Comparison of ENCODE assay signal across 20 cellular contexts in genomic region chr13:39402221-39402620, GRCh38.
"Had no signal": no experiment of that assay in that cellular context is flagged by ENCODE, and none has a peak within 500 bp of the region (broad histone marks: within the 10 kb centered on the region; RNA-seq: fewer than 3 reads in every experiment).

No MANE protein-coding gene starts in this region.

- H3K79me2 ChIP-seq: hepatocyte had no signal

- H3K9me3 Mint-ChIP-seq: natural killer cell treated with Interleukin-12 subunit alpha and Interleukin-12 subunit beta and Interleukin-15 and Interleukin-18, amount 100 ng/mL, for 72 hours; stimulated activated naive CD8-positive, alpha-beta T cell treated with anti-CD3 and anti-CD28 coated beads, Interleukin-15, amount 100 ng/mL, for 72 hours had no signal

- H3K27ac Mint-ChIP-seq: natural killer cell treated with Interleukin-12 subunit alpha and Interleukin-12 subunit beta and Interleukin-15 and Interleukin-18, amount 100 ng/mL, for 72 hours; stimulated activated naive CD8-positive, alpha-beta T cell treated with anti-CD3 and anti-CD28 coated beads, Interleukin-15, amount 100 ng/mL, for 72 hours had no signal

- H3K4me1 Mint-ChIP-seq: stimulated activated naive CD8-positive, alpha-beta T cell treated with anti-CD3 and anti-CD28 coated beads, Interleukin-15, amount 100 ng/mL, for 72 hours had no signal

- H3K27me3 Mint-ChIP-seq: natural killer cell treated with Interleukin-12 subunit alpha and Interleukin-12 subunit beta and Interleukin-15 and Interleukin-18, amount 100 ng/mL, for 72 hours had no signal

- H3K4me2 ChIP-seq: hepatocyte, smooth muscle cell had no signal

- H3K36me3 Mint-ChIP-seq: natural killer cell treated with Interleukin-12 subunit alpha and Interleukin-12 subunit beta and Interleukin-15 and Interleukin-18, amount 100 ng/mL, for 72 hours had no signal

- H2AFZ ChIP-seq: hepatocyte had no signal

- H3K4me3 ChIP-seq: coronary artery, esophagus muscularis mucosa, gastroesophageal sphincter, heart left ventricle, hepatocyte, pancreas, smooth muscle cell, suprapubic skin, transverse colon had no signal

- DNase-seq: dermis blood vessel endothelial cell; effector memory CD4-positive, alpha-beta T cell; foreskin keratinocyte; heart left ventricle; kidney; pancreas; stimulated activated CD4-positive, alpha-beta T cell treated with anti-CD3 and anti-CD28 coated beads, Interleukin-12 subunit alpha, Interleukin-12 subunit beta, amount 100 ng/mL, for 4 hours; stimulated activated CD4-positive, alpha-beta T cell treated with anti-CD3 and anti-CD28 coated beads, Interleukin-1b, Interleukin-23, amount 100 ng/mL, for 48 hours; stimulated activated CD4-positive, alpha-beta T cell treated with anti-CD3 and anti-CD28 coated beads, Interleukin-4, amount 100 ng/mL, for 1 hour; stimulated activated CD8-positive, alpha-beta memory T cell treated with anti-CD3 and anti-CD28 coated beads, Interleukin-4, amount 100 ng/mL, for 48 hours; stimulated activated naive CD4-positive, alpha-beta T cell; stimulated activated naive CD8-positive, alpha-beta T cell treated with anti-CD3 and anti-CD28 coated beads, Interleukin-15, amount 100 ng/mL, for 72 hours; transverse colon had no signal

- H3K27ac ChIP-seq: coronary artery, esophagus muscularis mucosa, foreskin keratinocyte, gastroesophageal sphincter, hepatocyte, pancreas, suprapubic skin had no signal

- H3K36me3 ChIP-seq: esophagus muscularis mucosa, gastroesophageal sphincter, heart left ventricle, pancreas, suprapubic skin, transverse colon had no signal

- H3K27me3 ChIP-seq: esophagus muscularis mucosa, foreskin keratinocyte, gastroesophageal sphincter, heart left ventricle, hepatocyte, pancreas, suprapubic skin, transverse colon had no signal

- H3K4me1 ChIP-seq: foreskin keratinocyte, pancreas, suprapubic skin, transverse colon had no signal

- H3K9me3 ChIP-seq: esophagus muscularis mucosa, gastroesophageal sphincter, pancreas, suprapubic skin, transverse colon had no signal

- H3K4me3 Mint-ChIP-seq: natural killer cell treated with Interleukin-12 subunit alpha and Interleukin-12 subunit beta and Interleukin-15 and Interleukin-18, amount 100 ng/mL, for 72 hours; stimulated activated naive CD8-positive, alpha-beta T cell treated with anti-CD3 and anti-CD28 coated beads, Interleukin-15, amount 100 ng/mL, for 72 hours had no signal
